ENCODE assay signal across 18 cellular contexts in genomic region chr18:59420244-59420643, GRCh38.
"Had no signal": no experiment of that assay in that cellular context is flagged by ENCODE, and none has a peak within 500 bp of the region (broad histone marks: within the 10 kb centered on the region; RNA-seq: fewer than 3 reads in every experiment).

No MANE protein-coding gene starts in this region.

- H3K4me1 ChIP-seq: thyroid gland, upper lobe of left lung, vagina had no signal

- H3K27ac ChIP-seq: dorsolateral prefrontal cortex, neutrophil, sigmoid colon, suprapubic skin, thyroid gland, upper lobe of left lung, vagina had no signal

- H3K27me3 ChIP-seq: thyroid gland, upper lobe of left lung, vagina had no signal

- DNase-seq: cortex of kidney; dorsolateral prefrontal cortex; effector CD8-positive, alpha-beta T cell; foreskin fibroblast; left colon; mammary epithelial cell; mucosa of descending colon; naive thymus-derived CD8-positive, alpha-beta T cell; posterior cingulate gyrus; sigmoid colon; small intestine; stimulated activated CD4-positive, alpha-beta T cell treated with anti-CD3 and anti-CD28 coated beads, Interleukin-12 subunit alpha, Interleukin-12 subunit beta, amount 100 ng/mL, for 4 hours; stimulated activated naive CD8-positive, alpha-beta T cell treated with anti-CD3 and anti-CD28 coated beads, Interleukin-15, Interleukin-2, amounts not matched to agents 100 U/mL and 50 U/mL, for 24 hours; thyroid gland; upper lobe of left lung had no signal

- H3K36me3 ChIP-seq: neutrophil, sigmoid colon, suprapubic skin, thyroid gland, upper lobe of left lung, vagina had no signal

- H3K9me3 ChIP-seq: mucosa of descending colon, neutrophil, sigmoid colon, suprapubic skin, thyroid gland, upper lobe of left lung, vagina had no signal

- H3K4me3 ChIP-seq: dorsolateral prefrontal cortex, mucosa of descending colon, sigmoid colon, suprapubic skin, thyroid gland, upper lobe of left lung, vagina had no signal
